ENCODE assay signal across 18 cellular contexts in the genomic region with DNA sequence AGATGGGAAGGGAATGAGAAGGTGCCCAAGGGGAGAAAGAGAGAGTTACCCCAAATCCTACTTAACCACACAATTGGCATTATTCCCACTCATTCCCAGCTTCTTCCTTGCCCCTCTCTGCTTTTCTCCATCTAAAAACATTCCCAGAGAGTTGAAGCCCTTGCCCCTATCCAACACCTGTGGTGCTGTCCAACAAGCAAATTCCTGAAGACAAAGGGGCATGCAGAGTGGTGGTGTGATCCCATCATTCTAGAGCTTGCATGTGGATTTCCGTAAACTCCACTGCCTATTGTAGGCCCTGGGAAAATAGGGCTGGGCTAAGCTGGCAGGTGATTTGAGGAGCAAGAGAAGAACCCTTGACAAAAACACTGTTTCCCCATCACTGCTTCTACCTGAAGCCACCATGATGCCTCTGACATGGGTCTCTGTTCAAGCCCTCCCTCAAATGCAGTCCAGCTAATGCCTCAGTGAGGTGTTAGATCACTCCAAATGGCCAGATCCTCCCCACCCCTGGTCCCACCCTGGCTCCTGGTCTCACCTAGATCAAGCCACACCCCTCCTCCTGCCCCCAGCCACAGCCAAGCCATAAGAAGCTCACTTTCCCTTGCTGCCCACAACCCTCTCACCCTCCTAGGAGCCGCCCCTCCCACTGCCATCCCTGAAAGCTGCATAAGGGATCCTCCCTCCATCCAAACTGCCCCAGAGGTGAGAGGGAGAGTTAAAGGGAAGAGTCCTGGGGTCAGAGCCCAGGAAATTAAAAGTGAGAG. TPM values are rescaled to one million over a fixed set of nuclear protein-coding genes. Genes with fewer than 3 reads are reported as not detected.
DNase-seq lines count a peak whose midpoint lies in the region; ATAC-seq, FAIRE-seq and TF ChIP-seq lines count a peak whose summit lies in the region.
"Had no signal": no experiment of that assay in that cellular context is flagged by ENCODE, and none has a peak within 500 bp of the region (broad histone marks: within the 10 kb centered on the region; RNA-seq: fewer than 3 reads in every experiment).

No MANE protein-coding gene starts in this region.

- H3K4me1 ChIP-seq in HCT116 (ENCODE audit: control insufficient read depth in 1 of 2, insufficient read depth in 2 of 2, low read length in 2 of 2), result peaks cover 5 to 8% of the 10 kb centered on the region in 2 experiments; a peak in 3 of 4 replicates
- H3K4me1 ChIP-seq in GM12878 (ENCODE audit: control insufficient read depth, insufficient read depth, low read length), result no peaks in the 10 kb centered on the region
- H3K4me1 ChIP-seq in ascending aorta, result no peaks in the 10 kb centered on the region

- peaks cover 28% of the 10 kb centered on the region for H3K27me3 ChIP-seq in HCT116 (ENCODE audit: insufficient read depth, low read length)
- H3K27me3 ChIP-seq in GM12878 (replicated peaks in 1 of 2; ENCODE audit: control insufficient read depth in 2 of 2, insufficient read depth in 2 of 2, low read length in 1 of 2), result peaks cover 0 to 2% of the 10 kb centered on the region in 2 experiments; a peak in 2 of 4 replicates
- no peaks in the 10 kb centered on the region for H3K27me3 ChIP-seq in ascending aorta

- SMC1A ChIA-PET in GM12878 (lab: Charles Lee; ENCODE audit: uncharacterized antibody, unreplicated experiment), result no interaction called here

- H3K9me3 ChIP-seq in HCT116 (ENCODE audit: control insufficient read depth in 1 of 2, insufficient read depth in 1 of 2, low read depth in 1 of 2, low read length in 2 of 2), result no peaks in the 10 kb centered on the region
- H3K9me3 ChIP-seq in GM12878 (replicated peaks; ENCODE audit: control insufficient read depth, insufficient read depth, low read length), result peaks cover 3% of the 10 kb centered on the region; the same call in 1 of the 3 replicates
- no peaks in the 10 kb centered on the region for H3K9me3 ChIP-seq in ascending aorta

- no peaks in the 10 kb centered on the region for H3K79me2 ChIP-seq in HCT116 (ENCODE audit: insufficient read depth, low read length)
- H3K79me2 ChIP-seq in GM12878 (ENCODE audit: control insufficient read depth, insufficient read depth, low read length), result no peaks in the 10 kb centered on the region

- POLR2A ChIA-PET in HCT116 (lab: Charles Lee), result no interaction called here
- POLR2A ChIA-PET in GM12878 (lab: Charles Lee), result no interaction called here

- BruUV-seq in HCT116 (replicated peaks; lab: Mats Ljungman, UMichigan) (no TSS peak), GM12878 (replicated peaks; lab: Mats Ljungman, UMichigan) (no TSS peak)

- CTCF ChIA-PET in HCT116 (lab: Charles Lee), result no interaction called here
- CTCF ChIA-PET in GM12878 (lab: Yijun Ruan, JAX), result interaction anchor here (0.7 kb wide), 1 partner anchor 32 kb away, joined by 3 read pairs; no protein-coding TSS in a partner anchor

- intact Hi-C loops in HCT116 (cut with micrococcal nuclease) (no loop called here), GM12878 (cut with micrococcal nuclease; ENCODE audit: unreplicated experiment) (no loop called here), ascending aorta (cut with DNase I) (no loop called here), Right ventricle myocardium superior (cut with DNase I) (no loop called here)

- TF ChIP-seq POLR2A in HCT116 (IDR thresholded peaks at IDR 0.05; ENCODE audit: borderline replicate concordance, extremely low read depth, insufficient read depth, insufficient read length) (no peak), GM12878 (IDR thresholded peaks at IDR 0.05; ENCODE audit: low read depth, low read length) (no peak)

- ATAC-seq in HCT116 (no peak), GM12878 (no peak), Right ventricle myocardium superior (ENCODE audit: poor library complexity) (no peak), HG02885 (IDR thresholded peaks at IDR 0.05; ENCODE audit: poor library complexity, unreplicated experiment) (no peak)

- no peak overlapping the region for H3K4me2 ChIP-seq in HCT116 (ENCODE audit: low read length)
- no peak overlapping the region for H3K4me2 ChIP-seq in GM12878 (ENCODE audit: control insufficient read depth, insufficient read depth)
- H3K4me2 ChIP-seq: PC-9 had no signal

- DNase-seq in DMS79 treated with DMSO at 0.1 percent for 48 hours (lab: John Stamatoyannopoulos, UW) (peak; percentile 53), HCT116 (ENCODE audit: low read depth, low spot score) (no peak), GM12878 (ENCODE audit: low read depth, low spot score) (no peak), left kidney (ENCODE audit: low read depth, low spot score) (peak; percentile 83), NCI-H1092 (lab: John Stamatoyannopoulos, UW) (no peak), ascending aorta (ENCODE audit: low spot score in 2 of 2) (no peak), Right ventricle myocardium superior (no peak)
- DNase-seq: ACHN, Kasumi-1, MM.1S, NCI-H1417 treated with DMSO at 0.1 percent for 48 hours, NCI-H2029, NCI-H510A, NCI-H774, PC-9 had no signal

- H3K4me3 ChIP-seq in HCT116 (replicated peaks in 1 of 2; ENCODE audit: low read depth in 1 of 2, low read length in 2 of 2) (no peak overlapping the region), GM12878 (no peak overlapping the region), ascending aorta (no peak overlapping the region)
- H3K4me3 ChIP-seq: PC-9 had no signal

- no peaks in the 10 kb centered on the region for H3K9me2 ChIP-seq in HCT116 (ENCODE audit: insufficient read depth)

- H3K9ac ChIP-seq in HCT116 (ENCODE audit: low read length), result no peak overlapping the region
- H3K9ac ChIP-seq in GM12878 (ENCODE audit: control insufficient read depth, insufficient read depth, low read length), result no peak overlapping the region

- TF ChIP-seq EP300 in GM12878 (IDR thresholded peaks at IDR 0.05; ENCODE audit: borderline replicate concordance in 1 of 2, control insufficient read depth in 1 of 2, low read depth in 2 of 2, low read length in 2 of 2), result no peak

- RAD21 ChIA-PET in HCT116 (lab: Charles Lee; ENCODE audit: low non-redundant PET in 1 of 2, low total read pairs in 2 of 2, uncharacterized antibody in 2 of 2, unreplicated experiment in 2 of 2), result no interaction called here
- RAD21 ChIA-PET in GM12878 (lab: Charles Lee; ENCODE audit: unreplicated experiment), result interaction anchor here (1.2 kb wide), 1 partner anchor 9 kb away, joined by 3 read pairs; no protein-coding TSS in a partner anchor

- H4K20me1 ChIP-seq in HCT116 (ENCODE audit: insufficient read depth) (no peaks in the 10 kb centered on the region), GM12878 (ENCODE audit: control insufficient read depth, insufficient read depth) (no peaks in the 10 kb centered on the region)

- TF ChIP-seq CTCF in HCT116 (IDR thresholded peaks at IDR 0.05 in 2 of 3, conservative IDR thresholded peaks at IDR 0.05 in 1 of 3; ENCODE audit: borderline replicate concordance in 1 of 3, insufficient read depth in 1 of 3, low read depth in 2 of 3, low read length in 2 of 3) (no peak), GM12878 (IDR thresholded peaks at IDR 0.05 in 2 of 3, conservative IDR thresholded peaks at IDR 0.05 in 1 of 3; ENCODE audit: control insufficient read depth in 2 of 3, extremely low read depth in 1 of 3, insufficient read depth in 1 of 3, low read depth in 3 of 3, low read length in 3 of 3) (no peak), ascending aorta (IDR thresholded peaks at IDR 0.05) (no peak)

- H3K36me3 ChIP-seq in HCT116 (ENCODE audit: control insufficient read depth in 1 of 2, insufficient read depth in 2 of 2, low read length in 2 of 2), result no peaks in the 10 kb centered on the region
- H3K36me3 ChIP-seq in GM12878 (ENCODE audit: control insufficient read depth in 2 of 2, insufficient read depth in 2 of 2, low read length in 1 of 2), result no peaks in the 10 kb centered on the region
- no peaks in the 10 kb centered on the region for H3K36me3 ChIP-seq in ascending aorta

- in situ Hi-C loops in GM12878 (cut with MboI), result no loop called here

- no peak overlapping the region for H2AFZ ChIP-seq in HCT116 (ENCODE audit: low read depth, low read length, poor library complexity, severe bottlenecking)
- H2AFZ ChIP-seq in GM12878 (ENCODE audit: control insufficient read depth, low read depth, low read length), result no peak overlapping the region
- H2AFZ ChIP-seq: PC-9 had no signal

- no peak for TF ChIP-seq RAD21 in HCT116 (IDR thresholded peaks at IDR 0.05; ENCODE audit: low read depth)
- TF ChIP-seq RAD21 in GM12878 (IDR thresholded peaks at IDR 0.05; ENCODE audit: insufficient read depth, low read depth, low read length), result no peak

- no peak for FAIRE-seq in GM12878 (lab: Jason Lieb, UNC)
- FAIRE-seq: G401.6 had no signal

- no peak overlapping the region for H3K27ac ChIP-seq in HCT116 (ENCODE audit: low read depth, low read length)
- no peak overlapping the region for H3K27ac ChIP-seq in GM12878 (ENCODE audit: control insufficient read depth, insufficient read depth)
- no peak overlapping the region for H3K27ac ChIP-seq in ascending aorta
- H3K27ac ChIP-seq: PC-9 had no signal

- 68% methylated on average over 2 of the region's 2 CpGs for WGBS in GM12878 (ENCODE audit: insufficient coverage, insufficient replicate concordance, low lambda C conversion rate, missing lambda C conversion rate)

RNA-seq across cellular contexts. Expression of gene SYT2, which starts 29.5 kb away (rescaled TPM):
- not detected for total RNA-seq in HCT116 (2021; ENCODE audit: unreplicated experiment)
- polyA plus RNA-seq in HCT116 (2012), result 0.01 TPM in 2 replicates
- not detected in 2 replicates for total RNA-seq in GM12878 (2013; cell fraction: nucleolus; rRNA removed)
- not detected in 2 replicates for total RNA-seq in GM12878 (2014; rRNA removed)
- total RNA-seq in GM12878 (2014; rRNA removed; fragmentation: Illumina TruSeq; extraction: Trizol), result not detected in 2 replicates
- total RNA-seq in GM12878 (2021), result not detected in 2 replicates
- polyA plus RNA-seq in GM12878 (2011; ENCODE audit: low read depth), result not detected
- polyA plus RNA-seq in GM12878 (2011; rRNA removed), result not detected in 2 replicates
- not detected in 2 replicates for polyA plus RNA-seq in GM12878 (2011; cell fraction: cytosol; rRNA removed)
- not detected in 2 replicates for polyA plus RNA-seq in GM12878 (2011; cell fraction: nucleus; rRNA removed)
- not detected in 2 replicates for polyA plus RNA-seq in GM12878 (2012)
- not detected in 2 replicates for polyA plus RNA-seq in GM12878 (2014; fragmentation: Illumina TruSeq; extraction: Trizol)
- not detected for polyA plus RNA-seq in GM12878 (2014; fragmentation: Nextera tagmentation; extraction: Ambion mirVana)
- polyA plus RNA-seq in GM12878 (2014; rRNA removed), result not detected in 2 replicates
- not detected for polyA plus RNA-seq in GM12878 (2016; fragmentation: Nextera tagmentation; extraction: Ambion mirVana)
- not detected in 2 replicates for polyA minus RNA-seq in GM12878 (2011; rRNA and poly(A)+ RNA removed)
- polyA minus RNA-seq in GM12878 (2011; cell fraction: cytosol; rRNA and poly(A)+ RNA removed), result not detected in 2 replicates
- not detected in 2 replicates for polyA minus RNA-seq in GM12878 (2011; cell fraction: nucleus; rRNA and poly(A)+ RNA removed)
- total RNA-seq in ascending aorta, result not detected
- not detected for total RNA-seq in Right ventricle myocardium superior
- total RNA-seq: T-helper 1 cell treated with Interleukin-12 subunit alpha and Interleukin-12 subunit beta and Interleukin-4 antibody, amounts not matched to agents 30 ng/mL and 1 ng/mL, for 36 hours had no signal

Comparison
In these comparisons a context has a peak if more than half of its experiments do, and no peak if none do; other contexts are left out.
1. DNase-seq: peak in DMS79 treated with DMSO at 0.1 percent for 48 hours (single experiment) and left kidney (single experiment); none in HCT116 (single experiment), GM12878 (single experiment), NCI-H1092 (single experiment), ascending aorta (0 of 2) and Right ventricle myocardium superior (single experiment).